9 cellular contexts compared by ENCODE assay signal in genomic region chr1:239283229-239283628, GRCh38.
"Had no signal": no experiment of that assay in that cellular context is flagged by ENCODE, and none has a peak within 500 bp of the region (broad histone marks: within the 10 kb centered on the region; RNA-seq: fewer than 3 reads in every experiment).

No MANE protein-coding gene starts in this region.

- DNase-seq: GM23248, GOT3, H7, H9, HCEC 1CT, HFFc6 had no signal

- H3K9ac ChIP-seq: GM23248 had no signal

- H3K4me2 ChIP-seq: GM23338 had no signal

- ATAC-seq: GM23338, HCT116 had no signal

- H3K9me3 ChIP-seq: HAP-1 had no signal

- H2AFZ ChIP-seq: GM23248, GM23338 had no signal

- H3K4me3 ChIP-seq: GM23248, GM23338, HAP-1 had no signal

- H3K36me3 ChIP-seq: HAP-1 had no signal

- H3K27ac ChIP-seq: GM23248 had no signal
